In genomic region chr22:20111045-20111688, GRCh38 we compare ENCODE assay signal across 8 cellular contexts. TPM values are rescaled to one million over a fixed set of nuclear protein-coding genes. Genes with fewer than 3 reads are reported as not detected.
DNase-seq lines count a peak whose midpoint lies in the region; ATAC-seq and TF ChIP-seq lines count a peak whose summit lies in the region.

No MANE protein-coding gene starts in this region.

- peaks cover 10% of the 10 kb centered on the region for H3K79me2 ChIP-seq in PC-9 (ENCODE audit: low read depth)

- peaks cover 15 to 27% of the 10 kb centered on the region in 2 donors for H3K4me1 Mint-ChIP-seq in immature natural killer cell

- no peaks in the 10 kb centered on the region for H4K20me1 ChIP-seq in PC-9 (ENCODE audit: insufficient read depth)

- H3K27ac Mint-ChIP-seq in immature natural killer cell = peak overlapping the region in 5 of 6 donors; percentile 30 to 80 (median 73)

- H3K27me3 Mint-ChIP-seq in immature natural killer cell (ENCODE audit: low read depth in 3 of 3) = peaks cover 0 to 5% (median 0%) of the 10 kb centered on the region in 3 donors

- H3K27ac ChIP-seq in PC-9 = no peak overlapping the region

- H2AFZ ChIP-seq in PC-9 = no peak overlapping the region

- no peaks in the 10 kb centered on the region for H3K36me3 ChIP-seq in PC-9 (ENCODE audit: low read depth)

- ATAC-seq in HG03280 (IDR thresholded peaks at IDR 0.05; ENCODE audit: unreplicated experiment) = no peak
- ATAC-seq in GM18519 (IDR thresholded peaks at IDR 0.05; ENCODE audit: low FRiP score, unreplicated experiment) = no peak

- no peak; the same call in 1 of the 2 replicates for TF ChIP-seq CTCF in PC-9 (conservative IDR thresholded peaks at IDR 0.05)

- H3K9me2 ChIP-seq in PC-9 (ENCODE audit: insufficient read depth) = no peaks in the 10 kb centered on the region

- no peaks in the 10 kb centered on the region for H3K9me3 Mint-ChIP-seq in immature natural killer cell

- H3F3A ChIP-seq in PC-9 (ENCODE audit: insufficient read depth, low read depth) = peaks cover 24% of the 10 kb centered on the region; the same call in 1 of the 2 replicates

- BruUV-seq in PC-9 (replicated peaks; lab: Mats Ljungman, UMichigan) = no TSS peak

- H3K9me3 ChIP-seq in PC-9 (ENCODE audit: insufficient read depth, low read depth) = no peaks in the 10 kb centered on the region

- POLR2A ChIA-PET in PC-9 (lab: Charles Lee; ENCODE audit: unreplicated experiment) = no interaction called here

- peak; percentile 12 to 58 for DNase-seq in NCI-H526 (lab: John Stamatoyannopoulos, UW)
- no peak for DNase-seq in NCI-H526 treated with DMSO at 0.1 percent for 48 hours (lab: John Stamatoyannopoulos, UW)
- DNase-seq in Jurkat, Clone E6-1 (ENCODE audit: low read depth, low spot score) = peak; percentile 85
- DNase-seq in activated CD8-positive, alpha-beta memory T cell treated with anti-CD3 and anti-CD28 coated beads for 24 hours = peak; percentile 74
- peak; percentile 34 to 48 (median 37) for DNase-seq in immature natural killer cell
- DNase-seq in PC-9 = no peak

- CTCF ChIA-PET in PC-9 (lab: Charles Lee) = interaction anchor here (0.7 kb wide), 1 partner anchor 28 kb away, joined by 5 read pairs; no protein-coding TSS in a partner anchor

- H3K4me3 ChIP-seq in Jurkat, Clone E6-1 (ENCODE audit: low read length) = no peak overlapping the region
- H3K4me3 ChIP-seq in PC-9 = no peak overlapping the region

- H3K4me2 ChIP-seq in PC-9 = no peak overlapping the region

- intact Hi-C loops in PC-9 (cut with micrococcal nuclease; ENCODE audit: unreplicated experiment) = no loop called here

- H3K4me3 Mint-ChIP-seq in immature natural killer cell = peak overlapping the region in 1 of 5 donors; percentile 10

- H3K27me3 ChIP-seq in PC-9 (ENCODE audit: insufficient read depth, low read depth) = no peaks in the 10 kb centered on the region

- H3K36me3 Mint-ChIP-seq in immature natural killer cell = peaks cover 0 to 9% (median 8%) of the 10 kb centered on the region in 3 donors

- no peaks in the 10 kb centered on the region for H3K4me1 ChIP-seq in PC-9 (replicated peaks; ENCODE audit: insufficient read depth)

RNA-seq across cellular contexts. Expression of gene RANBP1, which starts 4.7 kb away (rescaled TPM):
- polyA plus RNA-seq in Jurkat, Clone E6-1 (2012; ENCODE audit: insufficient read depth, insufficient read length) = 479 TPM
- polyA plus RNA-seq in immature natural killer cell = 100 to 1,000 TPM in 1 of 3 donors, 10 to 100 TPM in 2; 90.4 to 111 (median 92.4) TPM
- total RNA-seq in PC-9 (2021) = 168 and 175 TPM in 2 replicates

RNA-seq across cellular contexts. Expression of gene TRMT2A, which starts 5.9 kb away (rescaled TPM):
- polyA plus RNA-seq in Jurkat, Clone E6-1 (2012; ENCODE audit: insufficient read depth, insufficient read length) = 78.4 TPM
- polyA plus RNA-seq in immature natural killer cell = 10 to 100 TPM; 22.7 to 33.7 (median 27.6) TPM
- 31.5 and 32.7 TPM in 2 replicates for total RNA-seq in PC-9 (2021)

RNA-seq across cellular contexts. Expression of gene ZDHHC8, which starts 20.4 kb away (rescaled TPM):
- polyA plus RNA-seq in Jurkat, Clone E6-1 (2012; ENCODE audit: insufficient read depth, insufficient read length) = 41.4 TPM
- 1 to 10 TPM in 1 of 3 donors, under 1 TPM in 2; 0.54 to 3.7 (median 0.79) TPM for polyA plus RNA-seq in immature natural killer cell
- 34.4 and 46.8 TPM in 2 replicates for total RNA-seq in PC-9 (2021)

RNA-seq across cellular contexts. Expression of gene DGCR8, which starts 31.1 kb away (rescaled TPM):
- polyA plus RNA-seq in Jurkat, Clone E6-1 (2012; ENCODE audit: insufficient read depth, insufficient read length) = 27.9 TPM
- 1 to 10 TPM in 2 of 3 donors, under 1 TPM in 1; 0.83 to 5.4 (median 1.4) TPM for polyA plus RNA-seq in immature natural killer cell
- total RNA-seq in PC-9 (2021) = 31.9 and 34.7 TPM in 2 replicates

RNA-seq across cellular contexts. Expression of gene CCDC188, which starts 39.7 kb away (rescaled TPM):
- polyA plus RNA-seq in Jurkat, Clone E6-1 (2012; ENCODE audit: insufficient read depth, insufficient read length) = not detected
- polyA plus RNA-seq in immature natural killer cell = under 1 TPM in 1 of 3 donors, not detected in 2; 0.66 TPM
- total RNA-seq in PC-9 (2021) = not detected in 2 replicates

Comparison
In these comparisons a context has a peak if more than half of its experiments do, and no peak if none do; other contexts are left out.
1. DNase-seq: peak in NCI-H526 (2 of 2), Jurkat, Clone E6-1 (single experiment), activated CD8-positive, alpha-beta memory T cell treated with anti-CD3 and anti-CD28 coated beads for 24 hours (single experiment) and immature natural killer cell (3 of 3); none in NCI-H526 treated with DMSO at 0.1 percent for 48 hours (single experiment) and PC-9 (0 of 2).